ENCODE assay signal across 10 cellular contexts in genomic region chr12:110677982-110678381, GRCh38. TPM values are rescaled to one million over a fixed set of nuclear protein-coding genes. Genes with fewer than 3 reads are reported as not detected.
DNase-seq lines count a peak whose midpoint lies in the region; ATAC-seq lines count a peak whose summit lies in the region.
"Had no signal": no experiment of that assay in that cellular context is flagged by ENCODE, and none has a peak within 500 bp of the region (broad histone marks: within the 10 kb centered on the region; RNA-seq: fewer than 3 reads in every experiment).

No MANE protein-coding gene starts in this region.

- no peak for DNase-seq in activated CD4-positive, alpha-beta T cell treated with anti-CD3 and anti-CD28 coated beads, Interleukin-2, amount 10 ng/mL, durations not matched to agents 24 days and 14 days
- DNase-seq in activated CD4-positive, alpha-beta T cell treated with anti-CD3 and anti-CD28 coated beads, Interleukin-2, amount 50 U/mL, for 1 hour, result no peak
- no peak for DNase-seq in activated naive CD8-positive, alpha-beta T cell treated with anti-CD3 and anti-CD28 coated beads for 36 hours
- no peak for DNase-seq in stimulated activated effector memory CD8-positive, alpha-beta T cell treated with anti-CD3 and anti-CD28 coated beads, Interleukin-12 subunit alpha, Interleukin-12 subunit beta, amount 100 ng/mL, for 72 hours (ENCODE audit: low spot score in 2 of 2)
- no peak for DNase-seq in NCI-H774 (lab: John Stamatoyannopoulos, UW)
- DNase-seq in activated CD4-positive, CD25-positive, alpha-beta regulatory T cell (lab: John Stamatoyannopoulos, UW), result no peak
- DNase-seq: NCI-H1417 treated with DMSO at 0.1 percent for 48 hours, NCI-H526 had no signal

- H3K9me3 Mint-ChIP-seq in activated CD4-positive, alpha-beta T cell treated with anti-CD3 and anti-CD28 coated beads, Interleukin-2, amount 10 ng/mL, durations not matched to agents 24 days and 14 days, result peaks cover 6% of the 10 kb centered on the region
- H3K9me3 Mint-ChIP-seq in activated naive CD8-positive, alpha-beta T cell treated with anti-CD3 and anti-CD28 coated beads for 36 hours, result peaks cover 7% of the 10 kb centered on the region
- peaks cover 3% of the 10 kb centered on the region for H3K9me3 Mint-ChIP-seq in stimulated activated effector memory CD8-positive, alpha-beta T cell treated with anti-CD3 and anti-CD28 coated beads, Interleukin-12 subunit alpha, Interleukin-12 subunit beta, amount 100 ng/mL, for 72 hours

- intact Hi-C loops in activated CD4-positive, alpha-beta T cell treated with anti-CD3 and anti-CD28 coated beads, Interleukin-2, amount 10 ng/mL, durations not matched to agents 24 days and 14 days (cut with micrococcal nuclease), result no loop called here

- H3K36me3 Mint-ChIP-seq in activated CD4-positive, alpha-beta T cell treated with anti-CD3 and anti-CD28 coated beads, Interleukin-2, amount 10 ng/mL, durations not matched to agents 24 days and 14 days (ENCODE audit: low read depth), result peaks cover 27% of the 10 kb centered on the region
- peaks cover 55% of the 10 kb centered on the region for H3K36me3 Mint-ChIP-seq in activated naive CD8-positive, alpha-beta T cell treated with anti-CD3 and anti-CD28 coated beads for 36 hours
- no peaks in the 10 kb centered on the region for H3K36me3 Mint-ChIP-seq in stimulated activated effector memory CD8-positive, alpha-beta T cell treated with anti-CD3 and anti-CD28 coated beads, Interleukin-12 subunit alpha, Interleukin-12 subunit beta, amount 100 ng/mL, for 72 hours

- no peaks in the 10 kb centered on the region for H3K27me3 Mint-ChIP-seq in activated CD4-positive, alpha-beta T cell treated with anti-CD3 and anti-CD28 coated beads, Interleukin-2, amount 10 ng/mL, durations not matched to agents 24 days and 14 days
- H3K27me3 Mint-ChIP-seq in activated naive CD8-positive, alpha-beta T cell treated with anti-CD3 and anti-CD28 coated beads for 36 hours, result no peaks in the 10 kb centered on the region

- H3K27ac Mint-ChIP-seq in activated CD4-positive, alpha-beta T cell treated with anti-CD3 and anti-CD28 coated beads, Interleukin-2, amount 10 ng/mL, durations not matched to agents 24 days and 14 days, result peak overlapping the region; percentile 51
- peak overlapping the region; percentile 9 for H3K27ac Mint-ChIP-seq in activated naive CD8-positive, alpha-beta T cell treated with anti-CD3 and anti-CD28 coated beads for 36 hours
- H3K27ac Mint-ChIP-seq in stimulated activated effector memory CD8-positive, alpha-beta T cell treated with anti-CD3 and anti-CD28 coated beads, Interleukin-12 subunit alpha, Interleukin-12 subunit beta, amount 100 ng/mL, for 72 hours, result peak overlapping the region; percentile 88

- peak; percentile 3 for ATAC-seq in HG02610 (IDR thresholded peaks at IDR 0.05; ENCODE audit: unreplicated experiment)
- ATAC-seq in stimulated activated effector memory CD8-positive, alpha-beta T cell treated with anti-CD3 and anti-CD28 coated beads, Interleukin-12 subunit alpha, Interleukin-12 subunit beta, amount 100 ng/mL, for 72 hours, result no peak
- ATAC-seq in HG02763 (IDR thresholded peaks at IDR 0.05; ENCODE audit: unreplicated experiment), result no peak

- peak overlapping the region; percentile 34 for H3K4me3 Mint-ChIP-seq in activated CD4-positive, alpha-beta T cell treated with anti-CD3 and anti-CD28 coated beads, Interleukin-2, amount 10 ng/mL, durations not matched to agents 24 days and 14 days
- no peak overlapping the region for H3K4me3 Mint-ChIP-seq in activated naive CD8-positive, alpha-beta T cell treated with anti-CD3 and anti-CD28 coated beads for 36 hours
- H3K4me3 Mint-ChIP-seq in stimulated activated effector memory CD8-positive, alpha-beta T cell treated with anti-CD3 and anti-CD28 coated beads, Interleukin-12 subunit alpha, Interleukin-12 subunit beta, amount 100 ng/mL, for 72 hours, result peak overlapping the region; percentile 30

- H3K4me1 Mint-ChIP-seq in activated CD4-positive, alpha-beta T cell treated with anti-CD3 and anti-CD28 coated beads, Interleukin-2, amount 10 ng/mL, durations not matched to agents 24 days and 14 days, result peaks cover 30% of the 10 kb centered on the region
- H3K4me1 Mint-ChIP-seq in activated naive CD8-positive, alpha-beta T cell treated with anti-CD3 and anti-CD28 coated beads for 36 hours, result peaks cover 46% of the 10 kb centered on the region
- peaks cover 19% of the 10 kb centered on the region for H3K4me1 Mint-ChIP-seq in stimulated activated effector memory CD8-positive, alpha-beta T cell treated with anti-CD3 and anti-CD28 coated beads, Interleukin-12 subunit alpha, Interleukin-12 subunit beta, amount 100 ng/mL, for 72 hours

RNA-seq across cellular contexts. Expression of gene HVCN1, which starts 10.9 kb away (rescaled TPM):
- 17.9 and 18.0 TPM in 2 replicates for total RNA-seq in activated CD4-positive, alpha-beta T cell treated with anti-CD3 and anti-CD28 coated beads, Interleukin-2, amount 10 ng/mL, durations not matched to agents 24 days and 14 days
- total RNA-seq in activated naive CD8-positive, alpha-beta T cell treated with anti-CD3 and anti-CD28 coated beads for 36 hours, result 10 to 100 TPM; 47.4 to 49.1 TPM

Comparison
In these comparisons a context has a peak if more than half of its experiments do, and no peak if none do; other contexts are left out.
1. H3K27ac Mint-ChIP-seq: peak in every context shown above with its lines; median percentile 88 in stimulated activated effector memory CD8-positive, alpha-beta T cell treated with anti-CD3 and anti-CD28 coated beads, Interleukin-12 subunit alpha, Interleukin-12 subunit beta, amount 100 ng/mL, for 72 hours; 51 in activated CD4-positive, alpha-beta T cell treated with anti-CD3 and anti-CD28 coated beads, Interleukin-2, amount 10 ng/mL, durations not matched to agents 24 days and 14 days; 9 in activated naive CD8-positive, alpha-beta T cell treated with anti-CD3 and anti-CD28 coated beads for 36 hours.